ENCODE assay signal across 30 cellular contexts in genomic region chr18:49658871-49659378, GRCh38.
"Had no signal": no experiment of that assay in that cellular context is flagged by ENCODE, and none has a peak within 500 bp of the region (broad histone marks: within the 10 kb centered on the region; RNA-seq: fewer than 3 reads in every experiment).

No MANE protein-coding gene starts in this region.

- H3K79me2 ChIP-seq: parathyroid adenoma had no signal

- H3K27me3 ChIP-seq: brain microvascular endothelial cell, esophagus squamous epithelium, gastroesophageal sphincter, heart left ventricle, left lung, right lobe of liver, stomach, tibial nerve had no signal

- H3K9ac ChIP-seq: parathyroid adenoma had no signal

- DNase-seq: activated CD4-positive, alpha-beta T cell treated with anti-CD3 and anti-CD28 coated beads for 1 hour; activated CD4-positive, alpha-beta T cell treated with anti-CD3 and anti-CD28 coated beads, Interleukin-2, amount 50 U/mL, for 1 hour; activated CD8-positive, alpha-beta T cell treated with anti-CD3 and anti-CD28 coated beads, Interleukin-2, amount 10 ng/mL, durations not matched to agents 7 days and 5 days; activated gamma-delta T cell treated with Interleukin-2 at 50 U/mL for 16 hours; activated T-cell treated with anti-CD3 and anti-CD28 coated beads, Interleukin-2, amount 50 U/mL, for 1 hour; anterior cingulate cortex; brain microvascular endothelial cell; caudate nucleus; dorsolateral prefrontal cortex; esophagus squamous epithelium; heart left ventricle; kidney; left lung; midbrain; nephron progenitor cell; nucleus accumbens; right lobe of liver; stimulated activated CD4-positive, alpha-beta T cell treated with anti-CD3 and anti-CD28 coated beads, Interleukin-15, amount 100 ng/mL, for 24 hours; stomach; T-cell had no signal

- ATAC-seq: activated CD8-positive, alpha-beta T cell treated with anti-CD3 and anti-CD28 coated beads, Interleukin-2, amount 10 ng/mL, durations not matched to agents 7 days and 5 days; gastroesophageal sphincter; heart left ventricle; left lung; stimulated activated memory B cell treated with anti-CD40 and anti-IgM and Interleukin-4, amounts not matched to agents 10 μg/mL and 1 μg/mL and 100 μg/mL, for 72 hours; T-cell had no signal

- H3K27ac ChIP-seq: brain microvascular endothelial cell, dorsolateral prefrontal cortex, esophagus squamous epithelium, gastroesophageal sphincter, heart left ventricle, left lung, parathyroid adenoma, right lobe of liver, skin epidermis, stomach, suprapubic skin, tibial nerve, VCaP had no signal

- H3K4me3 ChIP-seq: dorsolateral prefrontal cortex, esophagus squamous epithelium, gastroesophageal sphincter, heart left ventricle, left lung, lung, right lobe of liver, skin epidermis, stomach, suprapubic skin, tibial nerve had no signal

- H3K4me3 Mint-ChIP-seq: activated CD8-positive, alpha-beta T cell treated with anti-CD3 and anti-CD28 coated beads, Interleukin-2, amount 10 ng/mL, durations not matched to agents 7 days and 5 days; activated naive CD4-positive, alpha-beta T cell treated with anti-CD3 and anti-CD28 coated beads, Interleukin-2, amount 50 U/mL, for 24 hours; nephron progenitor cell; stimulated activated memory B cell treated with anti-CD40 and anti-IgM and Interleukin-4, amounts not matched to agents 10 μg/mL and 1 μg/mL and 100 μg/mL, for 72 hours; T-cell; T-helper 2 cell treated with Interferon-gamma antibody and Interleukin-4, amounts not matched to agents 5 μg/mL and 100 μg/mL, for 36 hours had no signal

- H3K9me3 Mint-ChIP-seq: activated naive CD4-positive, alpha-beta T cell treated with anti-CD3 and anti-CD28 coated beads, Interleukin-2, amount 50 U/mL, for 24 hours; nephron progenitor cell; stimulated activated memory B cell treated with anti-CD40 and anti-IgM and Interleukin-4, amounts not matched to agents 10 μg/mL and 1 μg/mL and 100 μg/mL, for 72 hours; T-cell; T-helper 2 cell treated with Interferon-gamma antibody and Interleukin-4, amounts not matched to agents 5 μg/mL and 100 μg/mL, for 36 hours had no signal

- H3K36me3 ChIP-seq: brain microvascular endothelial cell, esophagus squamous epithelium, gastroesophageal sphincter, heart left ventricle, left lung, right lobe of liver, stomach, suprapubic skin, tibial nerve had no signal

- H3K9me3 ChIP-seq: esophagus squamous epithelium, gastroesophageal sphincter, heart left ventricle, left lung, right lobe of liver, stomach, suprapubic skin, tibial nerve had no signal

- H3K36me3 Mint-ChIP-seq: activated naive CD4-positive, alpha-beta T cell treated with anti-CD3 and anti-CD28 coated beads, Interleukin-2, amount 50 U/mL, for 24 hours; stimulated activated memory B cell treated with anti-CD40 and anti-IgM and Interleukin-4, amounts not matched to agents 10 μg/mL and 1 μg/mL and 100 μg/mL, for 72 hours; T-cell had no signal

- H3K4me1 ChIP-seq: left lung, right lobe of liver, suprapubic skin, tibial nerve had no signal

- H3K27me3 Mint-ChIP-seq: activated naive CD4-positive, alpha-beta T cell treated with anti-CD3 and anti-CD28 coated beads, Interleukin-2, amount 50 U/mL, for 24 hours had no signal

- H3K27ac Mint-ChIP-seq: activated CD8-positive, alpha-beta T cell treated with anti-CD3 and anti-CD28 coated beads, Interleukin-2, amount 10 ng/mL, durations not matched to agents 7 days and 5 days; activated naive CD4-positive, alpha-beta T cell treated with anti-CD3 and anti-CD28 coated beads, Interleukin-2, amount 50 U/mL, for 24 hours; nephron progenitor cell; stimulated activated memory B cell treated with anti-CD40 and anti-IgM and Interleukin-4, amounts not matched to agents 10 μg/mL and 1 μg/mL and 100 μg/mL, for 72 hours; T-cell; T-helper 2 cell treated with Interferon-gamma antibody and Interleukin-4, amounts not matched to agents 5 μg/mL and 100 μg/mL, for 36 hours had no signal

- H3K4me1 Mint-ChIP-seq: activated naive CD4-positive, alpha-beta T cell treated with anti-CD3 and anti-CD28 coated beads, Interleukin-2, amount 50 U/mL, for 24 hours; stimulated activated memory B cell treated with anti-CD40 and anti-IgM and Interleukin-4, amounts not matched to agents 10 μg/mL and 1 μg/mL and 100 μg/mL, for 72 hours; T-cell had no signal

- H2AFZ ChIP-seq: parathyroid adenoma had no signal
